ENCODE assay signal across 24 cellular contexts in genomic region chr2:180599804-180600203, GRCh38.
A peak's percentile ranks its signal among the peaks of the same experiment; 100 is the strongest.
DNase-seq lines count a peak whose midpoint lies in the region; ATAC-seq, FAIRE-seq and TF ChIP-seq lines count a peak whose summit lies in the region.
"Had no signal": no experiment of that assay in that cellular context is flagged by ENCODE, and none has a peak within 500 bp of the region (broad histone marks: within the 10 kb centered on the region; RNA-seq: fewer than 3 reads in every experiment).

No MANE protein-coding gene starts in this region.

- DNase-seq in SK-N-SH (peak; percentile 7), left kidney (ENCODE audit: low read depth, low spot score) (peak; percentile 2), trophoblast cell (peak; percentile 61 to 82), HTR-8/SVneo (ENCODE audit: insufficient read length, low spot score) (no peak), GM03348 (ENCODE audit: low spot score) (no peak), esophagus squamous epithelium (lab: John Stamatoyannopoulos, UW) (no peak)
- DNase-seq: AML-193; Calu3; CD8-positive, alpha-beta T cell; DMS53; DND-41; EL; GOT3; H7; HFFc6 had no signal

- no peaks in the 10 kb centered on the region for H3F3A ChIP-seq in SK-N-SH (replicated peaks; ENCODE audit: insufficient read depth)

- POLR2A ChIA-PET in SK-N-SH (lab: Yijun Ruan, JAX): no interaction called here

- H3K27me3 ChIP-seq in SK-N-SH (ENCODE audit: insufficient read depth) (no peaks in the 10 kb centered on the region), trophoblast cell (ENCODE audit: insufficient read depth, low read length) (no peaks in the 10 kb centered on the region), esophagus squamous epithelium (no peaks in the 10 kb centered on the region)
- H3K27me3 ChIP-seq: BLaER1 had no signal

- H3K4me1 ChIP-seq in SK-N-SH (ENCODE audit: control insufficient read depth in 1 of 2, insufficient read depth in 2 of 2, low read depth in 1 of 2, low read length in 1 of 2) (peaks cover 0 to 2% of the 10 kb centered on the region in 2 experiments; a peak in 2 of 4 replicates), trophoblast cell (ENCODE audit: control insufficient read depth in 1 of 2, insufficient read depth in 2 of 2, low read length in 2 of 2) (no peaks in the 10 kb centered on the region), esophagus squamous epithelium (no peaks in the 10 kb centered on the region)
- H3K4me1 ChIP-seq: A549, BLaER1 had no signal

- no peak overlapping the region for H4K8ac ChIP-seq in trophoblast cell (ENCODE audit: low read depth, low read length)

- no peak overlapping the region for H3K27ac ChIP-seq in SK-N-SH (ENCODE audit: low read depth in 2 of 2, low read length in 1 of 2)
- H3K27ac ChIP-seq in trophoblast cell (ENCODE audit: low read depth, low read length): no peak overlapping the region
- H3K27ac ChIP-seq in esophagus squamous epithelium: no peak overlapping the region
- H3K27ac ChIP-seq: 22Rv1, A549, BLaER1 had no signal

- no peak overlapping the region for H2AK5ac ChIP-seq in trophoblast cell (ENCODE audit: low read length)

- CTCF ChIA-PET in SK-N-SH (lab: Yijun Ruan, JAX): interaction anchor here (1.4 to 1.7 kb wide), 2 partner anchors 10 to 474 kb away, joined by 3 read pairs; no protein-coding TSS in a partner anchor

- H3K9me3 ChIP-seq in SK-N-SH: no peaks in the 10 kb centered on the region
- no peaks in the 10 kb centered on the region for H3K9me3 ChIP-seq in trophoblast cell (ENCODE audit: insufficient read depth, low read depth, low read length)
- H3K9me3 ChIP-seq in esophagus squamous epithelium: no peaks in the 10 kb centered on the region
- H3K9me3 ChIP-seq: A549, BLaER1 had no signal

- no peak overlapping the region for H3K4me3 ChIP-seq in SK-N-SH (ENCODE audit: low read depth in 2 of 2, low read length in 1 of 2)
- no peak overlapping the region for H3K4me3 ChIP-seq in trophoblast cell (ENCODE audit: low read depth, low read length)
- H3K4me3 ChIP-seq in esophagus squamous epithelium: no peak overlapping the region
- H3K4me3 ChIP-seq: A549, BLaER1 had no signal

- TF ChIP-seq POLR2A in esophagus squamous epithelium (IDR thresholded peaks at IDR 0.05): no peak

- no peak for TF ChIP-seq CTCF in SK-N-SH (IDR thresholded peaks at IDR 0.05)
- TF ChIP-seq CTCF in esophagus squamous epithelium (IDR thresholded peaks at IDR 0.05): no peak

- H4K20me1 ChIP-seq in SK-N-SH (ENCODE audit: insufficient read depth): no peaks in the 10 kb centered on the region
- H4K20me1 ChIP-seq: BLaER1 had no signal

- no peak for ATAC-seq in SK-N-SH treated with all-trans-retinoic acid at 6 μM for 48 hours
- ATAC-seq in HG02759 (IDR thresholded peaks at IDR 0.05; ENCODE audit: unreplicated experiment): no peak
- ATAC-seq: A549; CD8-positive, alpha-beta T cell; HCT116; HepG2 had no signal

- intact Hi-C loops in esophagus squamous epithelium (cut with DNase I): no loop called here

- H2BK5ac ChIP-seq in trophoblast cell (ENCODE audit: low read depth, low read length, poor library complexity): no peak overlapping the region

- H3K36me3 ChIP-seq in SK-N-SH (replicated peaks in 1 of 2; ENCODE audit: control insufficient read depth in 1 of 2, insufficient read depth in 2 of 2, low read length in 1 of 2): no peaks in the 10 kb centered on the region
- no peaks in the 10 kb centered on the region for H3K36me3 ChIP-seq in trophoblast cell (ENCODE audit: control insufficient read depth in 1 of 2, insufficient read depth in 2 of 2, low read length in 2 of 2)
- no peaks in the 10 kb centered on the region for H3K36me3 ChIP-seq in esophagus squamous epithelium
- H3K36me3 ChIP-seq: BLaER1 had no signal

- no peak overlapping the region for H3K23ac ChIP-seq in trophoblast cell (ENCODE audit: low read length)

- no peak for TF ChIP-seq RAD21 in SK-N-SH (IDR thresholded peaks at IDR 0.05; ENCODE audit: low read length)

- no peak overlapping the region for H3K14ac ChIP-seq in trophoblast cell (ENCODE audit: low read length)

- H3K9me2 ChIP-seq in SK-N-SH: no peaks in the 10 kb centered on the region

- H2BK12ac ChIP-seq in trophoblast cell (ENCODE audit: low read length): no peak overlapping the region

- no peak overlapping the region for H3K4ac ChIP-seq in trophoblast cell (ENCODE audit: low read depth, low read length)

- H2AFZ ChIP-seq in SK-N-SH (ENCODE audit: low read depth) (no peak overlapping the region), trophoblast cell (ENCODE audit: insufficient read depth, low read length, poor library complexity) (no peak overlapping the region)

- TF ChIP-seq EP300 in SK-N-SH (IDR thresholded peaks at IDR 0.05; ENCODE audit: borderline replicate concordance in 1 of 2, low read depth in 1 of 2, low read length in 1 of 2): no peak

- H3K9ac ChIP-seq in SK-N-SH (no peak overlapping the region), trophoblast cell (ENCODE audit: low read length) (no peak overlapping the region)
- H3K9ac ChIP-seq: BLaER1 had no signal

- H4K12ac ChIP-seq in trophoblast cell (ENCODE audit: low read depth, low read length): no peak overlapping the region

- no peak overlapping the region for H3K18ac ChIP-seq in trophoblast cell (ENCODE audit: low read length)

- no peak overlapping the region for H4K91ac ChIP-seq in trophoblast cell (ENCODE audit: low read depth, low read length)

- WGBS in SK-N-SH (ENCODE audit: low lambda C conversion rate): 71% methylated on average over 4 of the region's 4 CpGs
- no CpG with 5 or more reads among the region's 4 CpGs for WGBS in trophoblast cell (ENCODE audit: extremely low coverage, insufficient coverage, insufficient read length)
- WGBS in esophagus squamous epithelium, 2 donors: 84 to 93% methylated on average over 4 of the region's 4 CpGs

- no peak overlapping the region for H3K4me2 ChIP-seq in SK-N-SH
- no peak overlapping the region for H3K4me2 ChIP-seq in trophoblast cell (ENCODE audit: low read length)
- H3K4me2 ChIP-seq: A549, BLaER1 had no signal

- no peaks in the 10 kb centered on the region for H3K79me1 ChIP-seq in trophoblast cell (ENCODE audit: low read length)

- H2BK120ac ChIP-seq in trophoblast cell (ENCODE audit: insufficient read depth, low read length, poor library complexity): no peak overlapping the region

- H3K79me2 ChIP-seq in SK-N-SH (ENCODE audit: insufficient read depth): no peaks in the 10 kb centered on the region
- no peaks in the 10 kb centered on the region for H3K79me2 ChIP-seq in trophoblast cell (ENCODE audit: control insufficient read depth, insufficient read depth, low read length, poor library complexity)

- no peak for FAIRE-seq in HTR-8/SVneo (lab: Jason Lieb, UNC)
- FAIRE-seq: A549, G401.6, GM12892, HepG2 had no signal

TF ChIP-seq in SK-N-SH, 30 proteins besides CTCF, POLR2A, EP300 and RAD21:
- peak; percentile 73 for TF ChIP-seq GATA2 (CRISPR knock-in tag; IDR thresholded peaks at IDR 0.05)
- TF ChIP-seq USF2 (IDR thresholded peaks at IDR 0.05; ENCODE audit: borderline replicate concordance, low read depth, low read length): no peak

TF ChIP-seq in SK-N-SH treated with all-trans-retinoic acid at 6 μM for 48 hours, 23 proteins besides CTCF, POLR2A, EP300 and RAD21 (continues in another document):
- no peak for TF ChIP-seq BACH2 (CRISPR knock-in tag; IDR thresholded peaks at IDR 0.05; ENCODE audit: borderline replicate concordance)
- no peak for TF ChIP-seq TSHZ2 (CRISPR knock-in tag; IDR thresholded peaks at IDR 0.05)
- no peak for TF ChIP-seq PPARA (CRISPR knock-in tag; IDR thresholded peaks at IDR 0.05; ENCODE audit: borderline replicate concordance)
- TF ChIP-seq RARB (CRISPR knock-in tag; IDR thresholded peaks at IDR 0.05): no peak
- no peak for TF ChIP-seq TCF4 (CRISPR knock-in tag; IDR thresholded peaks at IDR 0.05; ENCODE audit: borderline replicate concordance)
- no peak for TF ChIP-seq POU6F1 (CRISPR knock-in tag; IDR thresholded peaks at IDR 0.05; ENCODE audit: borderline replicate concordance, low read depth)
- TF ChIP-seq CSDC2 (CRISPR knock-in tag; IDR thresholded peaks at IDR 0.05): no peak

Comparison
In these comparisons a context has a peak if more than half of its experiments do, and no peak if none do; other contexts are left out.
1. DNase-seq: peak in SK-N-SH (single experiment), left kidney (single experiment) and trophoblast cell (2 of 2); none in HTR-8/SVneo (single experiment), GM03348 (single experiment) and esophagus squamous epithelium (single experiment).